Comparison of ENCODE assay signal across 2 cellular contexts in the genomic region with DNA sequence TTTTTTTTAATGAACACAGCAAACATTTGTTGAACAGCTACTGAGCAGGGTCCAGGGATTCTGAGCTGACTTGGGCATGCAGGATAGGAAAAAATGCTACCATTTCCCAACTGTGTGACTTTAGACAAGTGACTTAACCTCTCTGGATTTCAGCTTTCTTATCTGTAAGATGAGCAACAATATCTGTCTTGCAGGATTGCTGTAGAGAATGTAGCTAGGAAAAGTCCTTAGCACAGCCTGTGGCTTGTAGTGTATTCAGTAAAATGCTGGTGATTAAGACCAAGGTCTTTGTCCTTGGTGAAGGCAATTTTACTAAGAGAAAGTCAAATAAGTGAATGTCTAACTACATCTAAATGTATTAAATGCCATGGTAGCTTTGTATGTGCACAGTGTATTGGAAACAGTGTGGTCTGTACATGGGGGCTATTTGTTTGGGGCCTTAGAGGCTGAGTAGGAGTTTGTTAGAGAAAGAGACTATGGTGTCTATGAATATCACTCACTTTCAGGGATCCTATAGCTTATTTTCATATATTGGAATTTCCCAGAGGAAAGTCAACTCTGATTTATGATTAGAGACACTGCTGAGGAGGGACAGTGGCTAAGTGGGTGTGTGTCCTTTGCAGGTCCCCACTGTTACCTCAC.
TF ChIP-seq lines count a peak whose summit lies in the region.

No MANE protein-coding gene starts in this region.

TF ChIP-seq in HEK293, 187 proteins besides CTCF, POLR2A, EP300 and RAD21:
- TF ChIP-seq PRDM1 (tag by site-specific recombination; IDR thresholded peaks at IDR 0.05) (0 out of 2 replicates have a peak, but pooled peaks have one; percentile 12), ZNF23 (tag by site-specific recombination; IDR thresholded peaks at IDR 0.05; ENCODE audit: borderline replicate concordance) (no peak), ZNF24 (tag by site-specific recombination; IDR thresholded peaks at IDR 0.05) (no peak), ZNF521 (tag by site-specific recombination; IDR thresholded peaks at IDR 0.05) (no peak), ZNF530 (tag by site-specific recombination; IDR thresholded peaks at IDR 0.05; ENCODE audit: low read depth) (no peak), KLF9 (tag by site-specific recombination; IDR thresholded peaks at IDR 0.05; ENCODE audit: low read depth) (no peak), RBAK (tag by site-specific recombination; IDR thresholded peaks at IDR 0.05) (no peak), ZFP37 (tag by site-specific recombination; IDR thresholded peaks at IDR 0.05) (no peak), ZNF19 (tag by site-specific recombination; IDR thresholded peaks at IDR 0.05; ENCODE audit: low read depth) (no peak), ZNF561 (tag by site-specific recombination; IDR thresholded peaks at IDR 0.05; ENCODE audit: borderline replicate concordance) (no peak), ZNF214 (tag by site-specific recombination; IDR thresholded peaks at IDR 0.05; ENCODE audit: borderline replicate concordance) (no peak), ZFP3 (tag by site-specific recombination; IDR thresholded peaks at IDR 0.05; ENCODE audit: low read depth) (peak; percentile 92), ZNF366 (tag by site-specific recombination; conservative IDR thresholded peaks at IDR 0.05) (no peak), HOXD13 (CRISPR knock-in tag; IDR thresholded peaks at IDR 0.05; ENCODE audit: borderline replicate concordance) (no peak)
- TF ChIP-seq, protein P1, sequence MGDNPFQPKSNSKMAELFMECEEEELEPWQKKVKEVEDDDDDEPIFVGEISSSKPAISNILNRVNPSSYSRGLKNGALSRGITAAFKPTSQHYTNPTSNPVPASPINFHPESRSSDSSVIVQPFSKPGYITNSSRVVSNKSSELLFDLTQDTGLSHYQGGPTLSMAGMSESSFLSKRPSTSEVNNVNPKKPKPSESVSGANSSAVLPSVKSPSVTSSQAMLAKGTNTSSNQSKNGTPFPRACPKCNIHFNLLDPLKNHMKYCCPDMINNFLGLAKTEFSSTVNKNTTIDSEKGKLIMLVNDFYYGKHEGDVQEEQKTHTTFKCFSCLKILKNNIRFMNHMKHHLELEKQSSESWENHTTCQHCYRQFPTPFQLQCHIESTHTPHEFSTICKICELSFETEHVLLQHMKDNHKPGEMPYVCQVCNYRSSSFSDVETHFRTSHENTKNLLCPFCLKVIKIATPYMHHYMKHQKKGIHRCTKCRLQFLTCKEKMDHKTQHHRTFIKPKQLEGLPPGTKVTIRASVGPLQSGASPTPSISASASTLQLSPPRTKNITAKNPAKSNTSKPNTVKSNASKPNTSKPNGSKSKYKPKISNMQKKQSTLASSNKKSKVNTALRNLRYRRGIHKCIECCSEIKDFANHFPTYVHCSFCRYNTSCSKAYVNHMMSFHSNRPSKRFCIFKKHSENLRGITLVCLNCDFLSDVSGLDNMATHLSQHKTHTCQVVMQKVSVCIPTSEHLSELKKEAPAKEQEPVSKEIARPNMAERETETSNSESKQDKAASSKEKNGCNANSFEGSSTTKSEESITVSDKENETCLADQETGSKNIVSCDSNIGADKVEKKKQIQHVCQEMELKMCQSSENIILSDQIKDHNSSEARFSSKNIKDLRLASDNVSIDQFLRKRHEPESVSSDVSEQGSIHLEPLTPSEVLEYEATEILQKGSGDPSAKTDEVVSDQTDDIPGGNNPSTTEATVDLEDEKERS (tag by site-specific recombination; IDR thresholded peaks at IDR 0.05), result no peak

TF ChIP-seq in GM23338, 12 proteins besides CTCF, POLR2A, EP300 and RAD21 (continued from another document):
- TF ChIP-seq, protein P2, sequence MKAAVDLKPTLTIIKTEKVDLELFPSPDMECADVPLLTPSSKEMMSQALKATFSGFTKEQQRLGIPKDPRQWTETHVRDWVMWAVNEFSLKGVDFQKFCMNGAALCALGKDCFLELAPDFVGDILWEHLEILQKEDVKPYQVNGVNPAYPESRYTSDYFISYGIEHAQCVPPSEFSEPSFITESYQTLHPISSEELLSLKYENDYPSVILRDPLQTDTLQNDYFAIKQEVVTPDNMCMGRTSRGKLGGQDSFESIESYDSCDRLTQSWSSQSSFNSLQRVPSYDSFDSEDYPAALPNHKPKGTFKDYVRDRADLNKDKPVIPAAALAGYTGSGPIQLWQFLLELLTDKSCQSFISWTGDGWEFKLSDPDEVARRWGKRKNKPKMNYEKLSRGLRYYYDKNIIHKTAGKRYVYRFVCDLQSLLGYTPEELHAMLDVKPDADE (IDR thresholded peaks at IDR 0.05), result no peak
- TF ChIP-seq CREB1 (CRISPR knock-in tag; IDR thresholded peaks at IDR 0.05; ENCODE audit: low read depth), result no peak
- TF ChIP-seq STAT1 (IDR thresholded peaks at IDR 0.05; ENCODE audit: unreplicated experiment), result no peak
- TF ChIP-seq ZNF331 (CRISPR knock-in tag; IDR thresholded peaks at IDR 0.05; ENCODE audit: low read depth), result no peak
- no peak for TF ChIP-seq EZH2phosphoT487 (IDR thresholded peaks at IDR 0.05; ENCODE audit: unreplicated experiment)
- TF ChIP-seq, protein P3, sequence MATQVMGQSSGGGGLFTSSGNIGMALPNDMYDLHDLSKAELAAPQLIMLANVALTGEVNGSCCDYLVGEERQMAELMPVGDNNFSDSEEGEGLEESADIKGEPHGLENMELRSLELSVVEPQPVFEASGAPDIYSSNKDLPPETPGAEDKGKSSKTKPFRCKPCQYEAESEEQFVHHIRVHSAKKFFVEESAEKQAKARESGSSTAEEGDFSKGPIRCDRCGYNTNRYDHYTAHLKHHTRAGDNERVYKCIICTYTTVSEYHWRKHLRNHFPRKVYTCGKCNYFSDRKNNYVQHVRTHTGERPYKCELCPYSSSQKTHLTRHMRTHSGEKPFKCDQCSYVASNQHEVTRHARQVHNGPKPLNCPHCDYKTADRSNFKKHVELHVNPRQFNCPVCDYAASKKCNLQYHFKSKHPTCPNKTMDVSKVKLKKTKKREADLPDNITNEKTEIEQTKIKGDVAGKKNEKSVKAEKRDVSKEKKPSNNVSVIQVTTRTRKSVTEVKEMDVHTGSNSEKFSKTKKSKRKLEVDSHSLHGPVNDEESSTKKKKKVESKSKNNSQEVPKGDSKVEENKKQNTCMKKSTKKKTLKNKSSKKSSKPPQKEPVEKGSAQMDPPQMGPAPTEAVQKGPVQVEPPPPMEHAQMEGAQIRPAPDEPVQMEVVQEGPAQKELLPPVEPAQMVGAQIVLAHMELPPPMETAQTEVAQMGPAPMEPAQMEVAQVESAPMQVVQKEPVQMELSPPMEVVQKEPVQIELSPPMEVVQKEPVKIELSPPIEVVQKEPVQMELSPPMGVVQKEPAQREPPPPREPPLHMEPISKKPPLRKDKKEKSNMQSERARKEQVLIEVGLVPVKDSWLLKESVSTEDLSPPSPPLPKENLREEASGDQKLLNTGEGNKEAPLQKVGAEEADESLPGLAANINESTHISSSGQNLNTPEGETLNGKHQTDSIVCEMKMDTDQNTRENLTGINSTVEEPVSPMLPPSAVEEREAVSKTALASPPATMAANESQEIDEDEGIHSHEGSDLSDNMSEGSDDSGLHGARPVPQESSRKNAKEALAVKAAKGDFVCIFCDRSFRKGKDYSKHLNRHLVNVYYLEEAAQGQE (IDR thresholded peaks at IDR 0.05; ENCODE audit: unreplicated experiment), result no peak
- no peak for TF ChIP-seq ZNF114 (CRISPR knock-in tag; IDR thresholded peaks at IDR 0.05)
- TF ChIP-seq NANOG (IDR thresholded peaks at IDR 0.05; ENCODE audit: borderline replicate concordance), result no peak
- no peak for TF ChIP-seq EZH2 (IDR thresholded peaks at IDR 0.05; ENCODE audit: low read depth, unreplicated experiment)
- TF ChIP-seq JUNB (IDR thresholded peaks at IDR 0.05; ENCODE audit: unreplicated experiment), result no peak
